In the genomic region with DNA sequence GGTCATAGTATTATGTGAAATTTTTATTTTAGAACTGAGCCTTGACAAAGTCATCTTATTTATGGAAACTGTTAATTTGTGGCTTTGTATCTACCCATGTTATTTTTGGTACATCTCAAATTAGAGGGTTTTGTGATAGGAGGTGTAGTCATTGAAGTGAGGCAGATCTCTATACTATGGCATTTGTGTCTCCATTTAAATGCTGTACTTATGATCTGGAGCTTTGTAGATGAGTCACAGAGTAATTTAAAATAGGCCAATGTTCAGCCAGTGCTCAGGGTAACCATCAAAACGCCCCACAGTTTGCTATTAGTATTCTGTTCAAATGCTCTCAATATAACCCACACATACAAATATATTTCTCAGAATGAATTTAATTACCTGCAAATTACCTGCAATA, we compare ENCODE assay signal across 18 cellular contexts.
DNase-seq lines count a peak whose midpoint lies in the region; ATAC-seq, FAIRE-seq and TF ChIP-seq lines count a peak whose summit lies in the region.
"Had no signal": no experiment of that assay in that cellular context is flagged by ENCODE, and none has a peak within 500 bp of the region (broad histone marks: within the 10 kb centered on the region; RNA-seq: fewer than 3 reads in every experiment).

No MANE protein-coding gene starts in this region.

- H3K4me1 ChIP-seq in BLaER1 (peaks cover 22% of the 10 kb centered on the region), small intestine (ENCODE audit: control insufficient read depth in 2 of 2, insufficient read depth in 1 of 2, low read depth in 1 of 2, low read length in 1 of 2) (no peaks in the 10 kb centered on the region)

- no peak overlapping the region for H3K9ac ChIP-seq in BLaER1
- H3K9ac ChIP-seq: BLaER1 treated with 17β-estradiol and CSF1 and Interleukin-3, amounts not matched to agents 10 nM and 100 nM had no signal

- H3K36me3 ChIP-seq in BLaER1 = no peaks in the 10 kb centered on the region
- H3K36me3 ChIP-seq in small intestine (ENCODE audit: control insufficient read depth in 2 of 2, insufficient read depth in 2 of 2, low read length in 2 of 2) = no peaks in the 10 kb centered on the region
- H3K36me3 ChIP-seq: BLaER1 treated with 17β-estradiol and CSF1 and Interleukin-3, amounts not matched to agents 10 nM and 100 nM; HAP-1 had no signal

- peak overlapping the region; percentile 58 for H3K4me2 ChIP-seq in BLaER1

- H4K20me1 ChIP-seq in BLaER1 = no peaks in the 10 kb centered on the region
- H4K20me1 ChIP-seq: BLaER1 treated with 17β-estradiol and CSF1 and Interleukin-3, amounts not matched to agents 10 nM and 100 nM had no signal

- H3K27ac ChIP-seq in BLaER1 (no peak overlapping the region), small intestine (ENCODE audit: low read depth in 1 of 2, low read length in 1 of 2) (no peak overlapping the region)
- H3K27ac ChIP-seq: BLaER1 treated with 17β-estradiol and CSF1 and Interleukin-3, amounts not matched to agents 10 nM and 100 nM had no signal

- H3K36me3 Mint-ChIP-seq in nephron progenitor cell (ENCODE audit: low read depth) = no peaks in the 10 kb centered on the region
- H3K36me3 Mint-ChIP-seq in activated T-cell treated with anti-CD3 and anti-CD28 coated beads, Interleukin-2, amount 50 U/mL, for 72 hours (ENCODE audit: insufficient read depth in 2 of 2) = no peaks in the 10 kb centered on the region
- H3K36me3 Mint-ChIP-seq: CD8-positive, alpha-beta T cell had no signal

- no peaks in the 10 kb centered on the region for H3K27me3 ChIP-seq in BLaER1
- H3K27me3 ChIP-seq in small intestine (ENCODE audit: control insufficient read depth in 2 of 2, insufficient read depth in 2 of 2, low read length in 2 of 2) = no peaks in the 10 kb centered on the region
- H3K27me3 ChIP-seq: BLaER1 treated with 17β-estradiol and CSF1 and Interleukin-3, amounts not matched to agents 10 nM and 100 nM had no signal

- no peak for TF ChIP-seq CTCF in nephron progenitor cell (IDR thresholded peaks at IDR 0.05)

- no peak for ATAC-seq in GM21367 (IDR thresholded peaks at IDR 0.05; ENCODE audit: unreplicated experiment)
- ATAC-seq in activated T-cell treated with anti-CD3 and anti-CD28 coated beads, Interleukin-2, amount 50 U/mL, for 72 hours (replicated peaks in 1 of 2) = no peak
- ATAC-seq: CD8-positive, alpha-beta T cell; GM12878 had no signal

- H3K9me3 ChIP-seq in BLaER1 = no peaks in the 10 kb centered on the region
- H3K9me3 ChIP-seq in small intestine (ENCODE audit: control insufficient read depth, low read depth) = no peaks in the 10 kb centered on the region
- H3K9me3 ChIP-seq: BLaER1 treated with 17β-estradiol and CSF1 and Interleukin-3, amounts not matched to agents 10 nM and 100 nM; HAP-1 had no signal

- peak; percentile 41 for FAIRE-seq in islet of Langerhans (lab: Jason Lieb, UNC)
- FAIRE-seq in small intestine (lab: Jason Lieb, UNC) = peak; percentile 53
- FAIRE-seq: GM12878, H1 had no signal

- H3K4me3 ChIP-seq in BLaER1 (no peak overlapping the region), small intestine (ENCODE audit: low read depth in 1 of 2, low read length in 2 of 2) (no peak overlapping the region)
- H3K4me3 ChIP-seq: BLaER1 treated with 17β-estradiol and CSF1 and Interleukin-3, amounts not matched to agents 10 nM and 100 nM; GM12878; HAP-1 had no signal

- H3K27ac Mint-ChIP-seq in nephron progenitor cell = no peak overlapping the region
- H3K27ac Mint-ChIP-seq in activated T-cell treated with anti-CD3 and anti-CD28 coated beads, Interleukin-2, amount 50 U/mL, for 72 hours = no peak overlapping the region
- H3K27ac Mint-ChIP-seq: CD8-positive, alpha-beta T cell had no signal

- H3K4me1 Mint-ChIP-seq in nephron progenitor cell = peaks cover 7% of the 10 kb centered on the region
- H3K4me1 Mint-ChIP-seq in activated T-cell treated with anti-CD3 and anti-CD28 coated beads, Interleukin-2, amount 50 U/mL, for 72 hours (ENCODE audit: low read depth) = no peaks in the 10 kb centered on the region

- DNase-seq in LHCN-M2 (ENCODE audit: low read depth) = peak; percentile 10
- peak; percentile 32 for DNase-seq in small intestine
- DNase-seq in nephron progenitor cell = no peak
- DNase-seq in activated T-cell treated with anti-CD3 and anti-CD28 coated beads, Interleukin-2, amount 50 U/mL, for 72 hours = no peak
- DNase-seq: 8988T; CD8-positive, alpha-beta T cell; COR-L47; DMS 273 treated with DMSO at 0.1 percent for 48 hours; DMS53; DND-41; EL had no signal

- no peak overlapping the region for H3K4me3 Mint-ChIP-seq in nephron progenitor cell
- no peak overlapping the region for H3K4me3 Mint-ChIP-seq in activated T-cell treated with anti-CD3 and anti-CD28 coated beads, Interleukin-2, amount 50 U/mL, for 72 hours
- H3K4me3 Mint-ChIP-seq: CD8-positive, alpha-beta T cell had no signal

- H3K9me3 Mint-ChIP-seq in nephron progenitor cell = no peaks in the 10 kb centered on the region
- no peaks in the 10 kb centered on the region for H3K9me3 Mint-ChIP-seq in activated T-cell treated with anti-CD3 and anti-CD28 coated beads, Interleukin-2, amount 50 U/mL, for 72 hours
- H3K9me3 Mint-ChIP-seq: CD8-positive, alpha-beta T cell had no signal

- no peaks in the 10 kb centered on the region for H3K27me3 Mint-ChIP-seq in nephron progenitor cell (ENCODE audit: low read depth, poor library complexity)
- H3K27me3 Mint-ChIP-seq in activated T-cell treated with anti-CD3 and anti-CD28 coated beads, Interleukin-2, amount 50 U/mL, for 72 hours (ENCODE audit: low read depth) = no peaks in the 10 kb centered on the region

- 38 to 58% (median 46%) methylated on average over 1 of the region's 1 CpG for WGBS in small intestine, 3 donors

Comparison
In these comparisons a context has a peak if more than half of its experiments do, and no peak if none do; other contexts are left out.
1. DNase-seq: peak in LHCN-M2 (single experiment) and small intestine (single experiment); none in nephron progenitor cell (single experiment) and activated T-cell treated with anti-CD3 and anti-CD28 coated beads, Interleukin-2, amount 50 U/mL, for 72 hours (0 of 2).